Comparison of ENCODE assay signal across 15 cellular contexts in genomic region chr10:31075434-31075833, GRCh38. TPM values are rescaled to one million over a fixed set of nuclear protein-coding genes. Genes with fewer than 3 reads are reported as not detected.
DNase-seq lines count a peak whose midpoint lies in the region; ATAC-seq and TF ChIP-seq lines count a peak whose summit lies in the region.
"Had no signal": no experiment of that assay in that cellular context is flagged by ENCODE, and none has a peak within 500 bp of the region (broad histone marks: within the 10 kb centered on the region; RNA-seq: fewer than 3 reads in every experiment).

No MANE protein-coding gene starts in this region.

- TF ChIP-seq CTCF in astrocyte of the cerebellum (IDR thresholded peaks at IDR 0.05; ENCODE audit: low read depth, low read length, missing control alignments) (no peak), lower leg skin (IDR thresholded peaks at IDR 0.05) (no peak)

- no peak for TF ChIP-seq POLR2A in lower leg skin (IDR thresholded peaks at IDR 0.05)

- intact Hi-C loops in left ventricle myocardium superior (cut with micrococcal nuclease) (no loop called here), cardiac septum (cut with DNase I) (loop anchor here (5.0 kb wide), 1 partner anchor 288 kb away; no protein-coding TSS in a partner anchor), lower leg skin (cut with DNase I; ENCODE audit: low total_unique reads) (no loop called here)

- H3K4me3 ChIP-seq in astrocyte of the cerebellum (ENCODE audit: low read depth, low read length) (no peak overlapping the region), lower leg skin (ENCODE audit: low read depth, poor library complexity, severe bottlenecking) (no peak overlapping the region)
- H3K4me3 ChIP-seq: sigmoid colon, thyroid gland had no signal

- ATAC-seq in left ventricle myocardium superior = peak; percentile 9

- no peak for DNase-seq in left ventricle myocardium superior
- DNase-seq in cardiac septum (ENCODE audit: low spot score) = no peak
- peak; percentile 91 for DNase-seq in astrocyte of the cerebellum (ENCODE audit: low read depth)
- DNase-seq in hepatic stellate cell (ENCODE audit: low spot score) = peak; percentile 44
- no peak for DNase-seq in SKM-1 treated with dmso at 0.1 percent for 144 hours (lab: John Stamatoyannopoulos, UW; ENCODE audit: unreplicated experiment)
- DNase-seq in NCI-H1417 (lab: John Stamatoyannopoulos, UW) = no peak
- DNase-seq in lower leg skin (ENCODE audit: low spot score in 2 of 2) = no peak
- DNase-seq in iPS-NIHi7 (ENCODE audit: extremely low spot score) = no peak
- DNase-seq: activated CD4-positive, alpha-beta T cell treated with anti-CD3 and anti-CD28 coated beads, Interleukin-2, amount 50 U/mL, for 48 hours; activated gamma-delta T cell treated with Interleukin-2 at 50 U/mL for 16 hours; GDM1; hypothalamus; NCI-H146; sigmoid colon; thyroid gland had no signal

- in situ Hi-C loops in astrocyte of the cerebellum (cut with HindIII; ENCODE audit: low sequenced_read_pairs) = no loop called here

- 49 to 62% methylated on average over 4 of the region's 4 CpGs for WGBS in lower leg skin, 2 donors

RNA-seq across cellular contexts. Expression of gene ZNF438, which starts 43.8 kb away (rescaled TPM):
- total RNA-seq in left ventricle myocardium superior = 13.9 TPM
- total RNA-seq in cardiac septum = 12.5 TPM
- total RNA-seq in lower leg skin = 10 to 100 TPM in 1 of 4 donors, 1 to 10 TPM in 3; 7.7 to 11.2 (median 8.7) TPM

Comparison
In these comparisons a context has a peak if more than half of its experiments do, and no peak if none do; other contexts are left out.
1. DNase-seq: peak in astrocyte of the cerebellum (single experiment) and hepatic stellate cell (single experiment); none in left ventricle myocardium superior (single experiment), cardiac septum (single experiment), SKM-1 treated with dmso at 0.1 percent for 144 hours (single experiment), NCI-H1417 (0 of 3), lower leg skin (0 of 2) and iPS-NIHi7 (single experiment).